Comparison of ENCODE assay signal across 11 cellular contexts in the genomic region with DNA sequence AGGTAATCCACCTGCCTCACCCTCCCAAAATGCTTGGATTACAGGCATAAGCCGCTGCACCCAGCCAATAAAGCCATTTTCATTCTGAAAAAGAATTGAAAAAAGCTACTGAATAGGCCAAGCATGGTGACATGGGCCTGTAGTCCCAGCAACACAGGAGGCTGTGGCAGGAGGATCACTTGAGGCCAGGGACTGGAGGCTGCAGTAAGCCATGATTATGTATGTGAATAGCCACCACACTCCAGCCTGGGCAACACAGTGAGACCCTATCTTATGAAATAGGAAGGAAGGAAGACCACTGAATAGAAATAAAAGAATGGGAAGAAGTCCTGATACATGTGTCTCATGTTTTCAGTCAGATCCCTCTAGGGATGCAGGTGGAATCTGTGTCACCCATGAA. TPM values are rescaled to one million over a fixed set of nuclear protein-coding genes. Genes with fewer than 3 reads are reported as not detected.
DNase-seq lines count a peak whose midpoint lies in the region; ATAC-seq and TF ChIP-seq lines count a peak whose summit lies in the region.
"Had no signal": no experiment of that assay in that cellular context is flagged by ENCODE, and none has a peak within 500 bp of the region (broad histone marks: within the 10 kb centered on the region; RNA-seq: fewer than 3 reads in every experiment).

No MANE protein-coding gene starts in this region.

- H4K20me1 ChIP-seq in mammary epithelial cell (ENCODE audit: insufficient read depth, low read length) = no peaks in the 10 kb centered on the region

- H3K36me3 ChIP-seq in mammary epithelial cell (ENCODE audit: insufficient read depth, low read length) (no peaks in the 10 kb centered on the region), mucosa of stomach (ENCODE audit: control insufficient read depth, insufficient read depth, low read length) (no peaks in the 10 kb centered on the region)

- H3K4me1 Mint-ChIP-seq in activated CD4-positive, alpha-beta T cell treated with anti-CD3 and anti-CD28 coated beads, Interleukin-2, amount 10 ng/mL, durations not matched to agents 24 days and 14 days = peaks cover 28% of the 10 kb centered on the region
- peaks cover 12% of the 10 kb centered on the region for H3K4me1 Mint-ChIP-seq in activated CD4-positive, alpha-beta T cell treated with anti-CD3 and anti-CD28 coated beads, Interleukin-2, amount 10 ng/mL, durations not matched to agents 7 days and 5 days
- H3K4me1 Mint-ChIP-seq in type B pancreatic cell (ENCODE audit: unreplicated experiment) = peaks cover 25% of the 10 kb centered on the region
- H3K4me1 Mint-ChIP-seq: immature natural killer cell had no signal

- H3K27ac Mint-ChIP-seq in activated CD4-positive, alpha-beta T cell treated with anti-CD3 and anti-CD28 coated beads, Interleukin-2, amount 10 ng/mL, durations not matched to agents 24 days and 14 days = peak overlapping the region; percentile 80
- H3K27ac Mint-ChIP-seq in activated CD4-positive, alpha-beta T cell treated with anti-CD3 and anti-CD28 coated beads, Interleukin-2, amount 10 ng/mL, durations not matched to agents 7 days and 5 days = no peak overlapping the region
- H3K27ac Mint-ChIP-seq in type B pancreatic cell = peak overlapping the region; percentile 89
- H3K27ac Mint-ChIP-seq: immature natural killer cell had no signal

- H3K9me3 ChIP-seq in mammary epithelial cell (replicated peaks; ENCODE audit: insufficient read depth, low read length) (no peaks in the 10 kb centered on the region), mucosa of stomach (ENCODE audit: control insufficient read depth, low read length) (no peaks in the 10 kb centered on the region)

- H3K4me3 Mint-ChIP-seq in activated CD4-positive, alpha-beta T cell treated with anti-CD3 and anti-CD28 coated beads, Interleukin-2, amount 10 ng/mL, durations not matched to agents 24 days and 14 days = no peak overlapping the region
- no peak overlapping the region for H3K4me3 Mint-ChIP-seq in activated CD4-positive, alpha-beta T cell treated with anti-CD3 and anti-CD28 coated beads, Interleukin-2, amount 10 ng/mL, durations not matched to agents 7 days and 5 days
- no peak overlapping the region for H3K4me3 Mint-ChIP-seq in type B pancreatic cell
- H3K4me3 Mint-ChIP-seq: immature natural killer cell had no signal

- peaks cover 43% of the 10 kb centered on the region for H3K4me1 ChIP-seq in mammary epithelial cell (ENCODE audit: insufficient read depth, low read length)
- H3K4me1 ChIP-seq in mucosa of stomach (ENCODE audit: control insufficient read depth, insufficient read depth, low read length) = peaks cover 27% of the 10 kb centered on the region

- no peaks in the 10 kb centered on the region for H3K9me3 Mint-ChIP-seq in activated CD4-positive, alpha-beta T cell treated with anti-CD3 and anti-CD28 coated beads, Interleukin-2, amount 10 ng/mL, durations not matched to agents 24 days and 14 days
- no peaks in the 10 kb centered on the region for H3K9me3 Mint-ChIP-seq in activated CD4-positive, alpha-beta T cell treated with anti-CD3 and anti-CD28 coated beads, Interleukin-2, amount 10 ng/mL, durations not matched to agents 7 days and 5 days
- H3K9me3 Mint-ChIP-seq in type B pancreatic cell = no peaks in the 10 kb centered on the region
- H3K9me3 Mint-ChIP-seq: immature natural killer cell had no signal

- no peak for ATAC-seq in HG03571 (IDR thresholded peaks at IDR 0.05; ENCODE audit: unreplicated experiment)
- no peak for ATAC-seq in GM21390 (IDR thresholded peaks at IDR 0.05; ENCODE audit: unreplicated experiment)
- ATAC-seq in GM21825 (IDR thresholded peaks at IDR 0.05; ENCODE audit: unreplicated experiment) = no peak

- peak overlapping the region; percentile 27 for H3K4me2 ChIP-seq in mammary epithelial cell (ENCODE audit: insufficient read depth, low read depth, low read length)

- in situ Hi-C loops in mammary epithelial cell (cut with MboI; ENCODE audit: low sequenced_read_pairs in 2 of 2) = no loop called here

- peak overlapping the region; percentile 71 for H3K27ac ChIP-seq in mammary epithelial cell (ENCODE audit: insufficient read depth, low read depth, low read length)

- no peak overlapping the region for H3K4me3 ChIP-seq in mammary epithelial cell (replicated peaks in 1 of 3; ENCODE audit: insufficient read depth in 1 of 3, low read depth in 2 of 3, low read length in 3 of 3)
- no peak overlapping the region for H3K4me3 ChIP-seq in mucosa of stomach (ENCODE audit: low read length)

- 92% methylated on average over 1 of the region's 1 CpG for WGBS in mammary epithelial cell (ENCODE audit: low coverage, missing lambda C conversion rate)

- H2AFZ ChIP-seq in mammary epithelial cell (ENCODE audit: low read depth, low read length) = no peak overlapping the region

- H3K9ac ChIP-seq in mammary epithelial cell (ENCODE audit: insufficient read depth, low read length) (peak overlapping the region; percentile 27), mucosa of stomach (ENCODE audit: low read length) (peak overlapping the region; percentile 36)

- H3K27me3 Mint-ChIP-seq in activated CD4-positive, alpha-beta T cell treated with anti-CD3 and anti-CD28 coated beads, Interleukin-2, amount 10 ng/mL, durations not matched to agents 24 days and 14 days = peaks cover 4% of the 10 kb centered on the region
- peaks cover 4% of the 10 kb centered on the region for H3K27me3 Mint-ChIP-seq in activated CD4-positive, alpha-beta T cell treated with anti-CD3 and anti-CD28 coated beads, Interleukin-2, amount 10 ng/mL, durations not matched to agents 7 days and 5 days
- H3K27me3 Mint-ChIP-seq in type B pancreatic cell = no peaks in the 10 kb centered on the region

- no peaks in the 10 kb centered on the region for H3K79me2 ChIP-seq in mammary epithelial cell (ENCODE audit: insufficient read depth, low read length)

- no peak for TF ChIP-seq CTCF in mammary epithelial cell (conservative IDR thresholded peaks at IDR 0.05 in 1 of 2, IDR thresholded peaks at IDR 0.05 in 1 of 2; ENCODE audit: extremely low read depth in 1 of 2, insufficient read depth in 1 of 2, low read depth in 1 of 2, low read length in 2 of 2)
- TF ChIP-seq CTCF in type B pancreatic cell (conservative IDR thresholded peaks at IDR 0.05) = no peak

- dilution Hi-C loops in mammary epithelial cell (cut with HindIII; ENCODE audit: low sequenced_read_pairs) = no loop called here

- H3K36me3 Mint-ChIP-seq in activated CD4-positive, alpha-beta T cell treated with anti-CD3 and anti-CD28 coated beads, Interleukin-2, amount 10 ng/mL, durations not matched to agents 24 days and 14 days (ENCODE audit: low read depth) = no peaks in the 10 kb centered on the region
- H3K36me3 Mint-ChIP-seq in activated CD4-positive, alpha-beta T cell treated with anti-CD3 and anti-CD28 coated beads, Interleukin-2, amount 10 ng/mL, durations not matched to agents 7 days and 5 days (ENCODE audit: low read depth) = no peaks in the 10 kb centered on the region
- no peaks in the 10 kb centered on the region for H3K36me3 Mint-ChIP-seq in type B pancreatic cell
- H3K36me3 Mint-ChIP-seq: immature natural killer cell had no signal

- intact Hi-C loops in activated CD4-positive, alpha-beta T cell treated with anti-CD3 and anti-CD28 coated beads, Interleukin-2, amount 10 ng/mL, durations not matched to agents 24 days and 14 days (cut with micrococcal nuclease) = loop anchor here (2.0 kb wide), 1 partner anchor 66 kb away; no protein-coding TSS in a partner anchor
- intact Hi-C loops in mammary epithelial cell (cut with micrococcal nuclease) = loop anchor here (1.0 to 2.0 kb wide), 2 partner anchors 20 to 37 kb away; no protein-coding TSS in a partner anchor

- H3K27me3 ChIP-seq in mammary epithelial cell (ENCODE audit: insufficient read depth, low read length) (no peaks in the 10 kb centered on the region), mucosa of stomach (ENCODE audit: control insufficient read depth, insufficient read depth, low read length) (no peaks in the 10 kb centered on the region)

- CTCF ChIA-PET in activated CD4-positive, alpha-beta T cell treated with anti-CD3 and anti-CD28 coated beads, Interleukin-2, amount 10 ng/mL, durations not matched to agents 7 days and 5 days (lab: Charles Lee) = interaction anchor here (2.0 kb wide), 1 partner anchor 12 kb away, joined by 6 read pairs; no protein-coding TSS in a partner anchor
- CTCF ChIA-PET in mammary epithelial cell (lab: Charles Lee; ENCODE audit: low non-redundant PET) = interaction anchor here (1.0 kb wide), 1 partner anchor 53 kb away, joined by 4 read pairs; no protein-coding TSS in a partner anchor

- BruUV-seq in mammary epithelial cell (replicated peaks; lab: Mats Ljungman, UMichigan) = TSS peak; percentile 49

- DNase-seq in activated CD4-positive, alpha-beta T cell treated with anti-CD3 and anti-CD28 coated beads, Interleukin-2, amount 10 ng/mL, durations not matched to agents 24 days and 14 days = no peak
- no peak for DNase-seq in activated CD4-positive, alpha-beta T cell treated with anti-CD3 and anti-CD28 coated beads, Interleukin-2, amount 10 ng/mL, durations not matched to agents 7 days and 5 days
- DNase-seq in mammary epithelial cell (no peak), type B pancreatic cell (ENCODE audit: extremely low spot score, unreplicated experiment) (no peak)
- DNase-seq: activated CD4-positive, CD25-positive, alpha-beta regulatory T cell treated with anti-CD3 and anti-CD28 coated beads, Interleukin-2, amount 50 U/mL, for 72 hours; immature natural killer cell; NCI-H1048 had no signal

- POLR2A ChIA-PET in activated CD4-positive, alpha-beta T cell treated with anti-CD3 and anti-CD28 coated beads, Interleukin-2, amount 10 ng/mL, durations not matched to agents 7 days and 5 days (lab: Charles Lee) = no interaction called here

RNA-seq across cellular contexts. Expression of a gene that starts 36.0 kb away (rescaled TPM):
- total RNA-seq in activated CD4-positive, alpha-beta T cell treated with anti-CD3 and anti-CD28 coated beads, Interleukin-2, amount 10 ng/mL, durations not matched to agents 24 days and 14 days = 17.5 and 18.9 TPM in 2 replicates
- total RNA-seq in activated CD4-positive, alpha-beta T cell treated with anti-CD3 and anti-CD28 coated beads, Interleukin-2, amount 10 ng/mL, durations not matched to agents 7 days and 5 days = 10 to 100 TPM; 23.4 to 26.7 TPM
- 100 to 1,000 TPM in 1 of 2 donors, 10 to 100 TPM in 1; 44.3 to 108 TPM for total RNA-seq in mammary epithelial cell
- polyA plus RNA-seq in mammary epithelial cell = 85.9 TPM
- polyA minus RNA-seq in mammary epithelial cell = 152 TPM
- total RNA-seq in type B pancreatic cell (ENCODE audit: low replicate concordance) = 28.0 and 28.9 TPM in 2 replicates
